ENCODE assay signal across 1 cellular context in the genomic region with DNA sequence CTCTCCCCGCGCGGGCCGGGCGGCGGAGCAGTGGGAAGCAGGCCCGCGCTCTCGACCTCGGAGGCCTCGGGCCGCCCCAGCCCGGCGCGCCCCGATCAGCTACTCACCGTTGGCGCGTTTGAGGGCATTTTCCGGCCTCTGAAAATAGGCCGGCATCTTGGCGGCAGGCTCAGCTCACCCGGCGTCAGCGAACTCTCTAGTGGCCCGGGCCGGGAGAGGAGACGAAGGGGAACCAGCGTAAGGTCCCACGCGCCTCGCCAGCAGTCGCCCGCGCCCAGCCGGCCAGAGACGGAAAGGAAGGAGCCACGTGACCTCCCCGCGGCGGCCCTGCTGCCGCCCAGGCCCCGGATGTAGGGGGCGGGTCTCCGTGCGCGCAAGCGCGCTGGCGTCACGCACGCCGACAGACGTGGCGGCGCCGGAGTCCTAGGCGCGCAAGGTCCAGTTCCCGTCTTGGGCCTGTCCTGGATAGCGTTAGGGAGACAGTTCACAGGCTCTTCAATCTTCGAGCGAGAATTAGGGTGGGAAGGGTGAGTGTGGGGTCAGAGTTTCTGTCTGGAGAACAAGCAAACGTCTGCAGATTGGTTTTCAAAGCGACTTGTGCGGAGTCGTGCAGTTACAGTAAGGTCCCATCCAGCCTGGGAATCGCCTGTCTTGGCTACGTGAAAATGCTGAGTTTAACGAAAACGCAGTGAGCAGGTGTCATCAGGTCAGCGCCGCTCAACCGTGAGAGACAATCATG.
TF ChIP-seq lines count a peak whose summit lies in the region.

Gene EIF3A (minus strand): TSS at position 297 of the 739 bp plus-strand sequence. CDS start 141 bp downstream, at position 156.

TF ChIP-seq in HepG2, 621 proteins besides CTCF, POLR2A, EP300 and RAD21 (continued from another document and continues in another):
- TF ChIP-seq SP5 (CRISPR knock-in tag; IDR thresholded peaks at IDR 0.05; ENCODE audit: borderline replicate concordance, low read depth): peak; percentile 43; the same call in 1 of the 2 replicates
- TF ChIP-seq ARID5B (CRISPR knock-in tag; IDR thresholded peaks at IDR 0.05): peak; percentile 47; the same call in 1 of the 2 replicates
- TF ChIP-seq REPIN1 (CRISPR knock-in tag; IDR thresholded peaks at IDR 0.05; ENCODE audit: borderline replicate concordance, low read depth): peak; percentile 34; the same call in 1 of the 2 replicates
- TF ChIP-seq, protein P1, sequence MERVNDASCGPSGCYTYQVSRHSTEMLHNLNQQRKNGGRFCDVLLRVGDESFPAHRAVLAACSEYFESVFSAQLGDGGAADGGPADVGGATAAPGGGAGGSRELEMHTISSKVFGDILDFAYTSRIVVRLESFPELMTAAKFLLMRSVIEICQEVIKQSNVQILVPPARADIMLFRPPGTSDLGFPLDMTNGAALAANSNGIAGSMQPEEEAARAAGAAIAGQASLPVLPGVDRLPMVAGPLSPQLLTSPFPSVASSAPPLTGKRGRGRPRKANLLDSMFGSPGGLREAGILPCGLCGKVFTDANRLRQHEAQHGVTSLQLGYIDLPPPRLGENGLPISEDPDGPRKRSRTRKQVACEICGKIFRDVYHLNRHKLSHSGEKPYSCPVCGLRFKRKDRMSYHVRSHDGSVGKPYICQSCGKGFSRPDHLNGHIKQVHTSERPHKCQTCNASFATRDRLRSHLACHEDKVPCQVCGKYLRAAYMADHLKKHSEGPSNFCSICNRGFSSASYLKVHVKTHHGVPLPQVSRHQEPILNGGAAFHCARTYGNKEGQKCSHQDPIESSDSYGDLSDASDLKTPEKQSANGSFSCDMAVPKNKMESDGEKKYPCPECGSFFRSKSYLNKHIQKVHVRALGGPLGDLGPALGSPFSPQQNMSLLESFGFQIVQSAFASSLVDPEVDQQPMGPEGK (CRISPR knock-in tag; IDR thresholded peaks at IDR 0.05): peak; percentile 24; the same call in 1 of the 2 replicates
- TF ChIP-seq SP4 (CRISPR knock-in tag; IDR thresholded peaks at IDR 0.05): no peak
- peak; percentile 96 for TF ChIP-seq ARNTL (CRISPR knock-in tag; IDR thresholded peaks at IDR 0.05)
- TF ChIP-seq ZNF816 (CRISPR knock-in tag; IDR thresholded peaks at IDR 0.05; ENCODE audit: borderline replicate concordance): peak; percentile 98
- TF ChIP-seq EHMT2 (IDR thresholded peaks at IDR 0.05; ENCODE audit: borderline replicate concordance, low read depth, low read length): no peak
- TF ChIP-seq ZNF260 (CRISPR knock-in tag; IDR thresholded peaks at IDR 0.05; ENCODE audit: borderline replicate concordance, low read depth): no peak
- TF ChIP-seq U2AF2 (IDR thresholded peaks at IDR 0.05; ENCODE audit: low read depth, low read length): no peak
- TF ChIP-seq TCF7L2 (IDR thresholded peaks at IDR 0.05; ENCODE audit: low read depth, low read length): no peak
- TF ChIP-seq ZNF720 (CRISPR knock-in tag; IDR thresholded peaks at IDR 0.05): no peak
- no peak; the same call in 1 of the 2 replicates for TF ChIP-seq ZNF629 (CRISPR knock-in tag; conservative IDR thresholded peaks at IDR 0.05)
- no peak for TF ChIP-seq STAT6 (CRISPR knock-in tag; IDR thresholded peaks at IDR 0.05; ENCODE audit: borderline replicate concordance)
- TF ChIP-seq ZFP41 (CRISPR knock-in tag; IDR thresholded peaks at IDR 0.05; ENCODE audit: borderline replicate concordance): no peak
- peak; percentile 79 for TF ChIP-seq SAP130 (CRISPR knock-in tag; IDR thresholded peaks at IDR 0.05; ENCODE audit: low read depth)
- peak; percentile 85 for TF ChIP-seq GATAD1 (CRISPR knock-in tag; IDR thresholded peaks at IDR 0.05)
- TF ChIP-seq GLI4 (CRISPR knock-in tag; IDR thresholded peaks at IDR 0.05; ENCODE audit: borderline replicate concordance): peak; percentile 67; the same call in 1 of the 2 replicates
- TF ChIP-seq, protein P2, sequence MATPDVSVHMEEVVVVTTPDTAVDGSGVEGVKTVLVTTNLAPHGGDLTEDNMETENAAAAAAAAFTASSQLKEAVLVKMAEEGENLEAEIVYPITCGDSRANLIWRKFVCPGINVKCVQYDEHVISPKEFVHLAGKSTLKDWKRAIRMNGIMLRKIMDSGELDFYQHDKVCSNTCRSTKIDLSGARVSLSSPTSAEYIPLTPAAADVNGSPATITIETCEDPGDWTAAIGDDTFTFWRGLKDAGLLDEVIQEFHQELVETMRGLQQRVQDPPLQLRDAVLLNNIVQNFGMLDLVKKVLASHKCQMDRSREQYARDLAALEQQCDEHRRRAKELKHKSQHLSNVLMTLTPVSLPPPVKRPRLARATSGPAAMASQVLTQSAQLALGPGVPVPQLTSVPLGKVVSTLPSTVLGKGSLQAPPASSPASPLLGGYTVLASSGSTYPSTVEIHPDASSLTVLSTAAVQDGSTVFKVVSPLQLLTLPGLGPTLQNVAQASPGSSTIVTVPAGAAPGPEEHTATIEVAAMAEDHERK (CRISPR knock-in tag; IDR thresholded peaks at IDR 0.05; ENCODE audit: low read depth): peak; percentile 93
- TF ChIP-seq, protein P3, sequence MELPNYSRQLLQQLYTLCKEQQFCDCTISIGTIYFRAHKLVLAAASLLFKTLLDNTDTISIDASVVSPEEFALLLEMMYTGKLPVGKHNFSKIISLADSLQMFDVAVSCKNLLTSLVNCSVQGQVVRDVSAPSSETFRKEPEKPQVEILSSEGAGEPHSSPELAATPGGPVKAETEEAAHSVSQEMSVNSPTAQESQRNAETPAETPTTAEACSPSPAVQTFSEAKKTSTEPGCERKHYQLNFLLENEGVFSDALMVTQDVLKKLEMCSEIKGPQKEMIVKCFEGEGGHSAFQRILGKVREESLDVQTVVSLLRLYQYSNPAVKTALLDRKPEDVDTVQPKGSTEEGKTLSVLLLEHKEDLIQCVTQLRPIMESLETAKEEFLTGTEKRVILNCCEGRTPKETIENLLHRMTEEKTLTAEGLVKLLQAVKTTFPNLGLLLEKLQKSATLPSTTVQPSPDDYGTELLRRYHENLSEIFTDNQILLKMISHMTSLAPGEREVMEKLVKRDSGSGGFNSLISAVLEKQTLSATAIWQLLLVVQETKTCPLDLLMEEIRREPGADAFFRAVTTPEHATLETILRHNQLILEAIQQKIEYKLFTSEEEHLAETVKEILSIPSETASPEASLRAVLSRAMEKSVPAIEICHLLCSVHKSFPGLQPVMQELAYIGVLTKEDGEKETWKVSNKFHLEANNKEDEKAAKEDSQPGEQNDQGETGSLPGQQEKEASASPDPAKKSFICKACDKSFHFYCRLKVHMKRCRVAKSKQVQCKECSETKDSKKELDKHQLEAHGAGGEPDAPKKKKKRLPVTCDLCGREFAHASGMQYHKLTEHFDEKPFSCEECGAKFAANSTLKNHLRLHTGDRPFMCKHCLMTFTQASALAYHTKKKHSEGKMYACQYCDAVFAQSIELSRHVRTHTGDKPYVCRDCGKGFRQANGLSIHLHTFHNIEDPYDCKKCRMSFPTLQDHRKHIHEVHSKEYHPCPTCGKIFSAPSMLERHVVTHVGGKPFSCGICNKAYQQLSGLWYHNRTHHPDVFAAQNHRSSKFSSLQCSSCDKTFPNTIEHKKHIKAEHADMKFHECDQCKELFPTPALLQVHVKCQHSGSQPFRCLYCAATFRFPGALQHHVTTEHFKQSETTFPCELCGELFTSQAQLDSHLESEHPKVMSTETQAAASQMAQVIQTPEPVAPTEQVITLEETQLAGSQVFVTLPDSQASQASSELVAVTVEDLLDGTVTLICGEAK (IDR thresholded peaks at IDR 0.05): no peak
- TF ChIP-seq, protein P3 (CRISPR knock-in tag; IDR thresholded peaks at IDR 0.05): 0 out of 2 replicates have a peak, but pooled peaks have one; percentile 17
- TF ChIP-seq, protein P4, sequence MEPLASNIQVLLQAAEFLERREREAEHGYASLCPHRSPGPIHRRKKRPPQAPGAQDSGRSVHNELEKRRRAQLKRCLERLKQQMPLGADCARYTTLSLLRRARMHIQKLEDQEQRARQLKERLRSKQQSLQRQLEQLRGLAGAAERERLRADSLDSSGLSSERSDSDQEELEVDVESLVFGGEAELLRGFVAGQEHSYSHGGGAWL (CRISPR knock-in tag; IDR thresholded peaks at IDR 0.05): peak; percentile 93
- TF ChIP-seq ELF3 (CRISPR knock-in tag; IDR thresholded peaks at IDR 0.05): peak; percentile 46; the same call in 1 of the 2 replicates
- TF ChIP-seq NFYB (CRISPR knock-in tag; IDR thresholded peaks at IDR 0.05): peak; percentile 46; the same call in 1 of the 2 replicates
- TF ChIP-seq FOXA3 (CRISPR knock-in tag; IDR thresholded peaks at IDR 0.05): peak; percentile 42
- TF ChIP-seq JARID2 (CRISPR knock-in tag; IDR thresholded peaks at IDR 0.05; ENCODE audit: insufficient replicate concordance): no peak
- TF ChIP-seq, protein P5, sequence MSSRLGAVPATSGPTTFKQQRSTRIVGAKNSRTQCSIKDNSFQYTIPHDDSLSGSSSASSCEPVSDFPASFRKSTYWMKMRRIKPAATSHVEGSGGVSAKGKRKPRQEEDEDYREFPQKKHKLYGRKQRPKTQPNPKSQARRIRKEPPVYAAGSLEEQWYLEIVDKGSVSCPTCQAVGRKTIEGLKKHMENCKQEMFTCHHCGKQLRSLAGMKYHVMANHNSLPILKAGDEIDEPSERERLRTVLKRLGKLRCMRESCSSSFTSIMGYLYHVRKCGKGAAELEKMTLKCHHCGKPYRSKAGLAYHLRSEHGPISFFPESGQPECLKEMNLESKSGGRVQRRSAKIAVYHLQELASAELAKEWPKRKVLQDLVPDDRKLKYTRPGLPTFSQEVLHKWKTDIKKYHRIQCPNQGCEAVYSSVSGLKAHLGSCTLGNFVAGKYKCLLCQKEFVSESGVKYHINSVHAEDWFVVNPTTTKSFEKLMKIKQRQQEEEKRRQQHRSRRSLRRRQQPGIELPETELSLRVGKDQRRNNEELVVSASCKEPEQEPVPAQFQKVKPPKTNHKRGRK (CRISPR knock-in tag; IDR thresholded peaks at IDR 0.05): no peak
- TF ChIP-seq ZNF7 (CRISPR knock-in tag; IDR thresholded peaks at IDR 0.05): no peak
- TF ChIP-seq RNF2 (conservative IDR thresholded peaks at IDR 0.05; ENCODE audit: low read depth): peak; percentile 84; the same call in 1 of the 2 replicates
- TF ChIP-seq ARID2 (CRISPR knock-in tag; IDR thresholded peaks at IDR 0.05; ENCODE audit: borderline replicate concordance): peak; percentile 77; the same call in 1 of the 2 replicates
- TF ChIP-seq GPN1 (CRISPR knock-in tag; IDR thresholded peaks at IDR 0.05; ENCODE audit: borderline replicate concordance): no peak
- TF ChIP-seq NCOA1 (CRISPR knock-in tag; IDR thresholded peaks at IDR 0.05): peak; percentile 81; the same call in 1 of the 2 replicates
